Comparison of ENCODE assay signal across 1 cellular context in the genomic region with DNA sequence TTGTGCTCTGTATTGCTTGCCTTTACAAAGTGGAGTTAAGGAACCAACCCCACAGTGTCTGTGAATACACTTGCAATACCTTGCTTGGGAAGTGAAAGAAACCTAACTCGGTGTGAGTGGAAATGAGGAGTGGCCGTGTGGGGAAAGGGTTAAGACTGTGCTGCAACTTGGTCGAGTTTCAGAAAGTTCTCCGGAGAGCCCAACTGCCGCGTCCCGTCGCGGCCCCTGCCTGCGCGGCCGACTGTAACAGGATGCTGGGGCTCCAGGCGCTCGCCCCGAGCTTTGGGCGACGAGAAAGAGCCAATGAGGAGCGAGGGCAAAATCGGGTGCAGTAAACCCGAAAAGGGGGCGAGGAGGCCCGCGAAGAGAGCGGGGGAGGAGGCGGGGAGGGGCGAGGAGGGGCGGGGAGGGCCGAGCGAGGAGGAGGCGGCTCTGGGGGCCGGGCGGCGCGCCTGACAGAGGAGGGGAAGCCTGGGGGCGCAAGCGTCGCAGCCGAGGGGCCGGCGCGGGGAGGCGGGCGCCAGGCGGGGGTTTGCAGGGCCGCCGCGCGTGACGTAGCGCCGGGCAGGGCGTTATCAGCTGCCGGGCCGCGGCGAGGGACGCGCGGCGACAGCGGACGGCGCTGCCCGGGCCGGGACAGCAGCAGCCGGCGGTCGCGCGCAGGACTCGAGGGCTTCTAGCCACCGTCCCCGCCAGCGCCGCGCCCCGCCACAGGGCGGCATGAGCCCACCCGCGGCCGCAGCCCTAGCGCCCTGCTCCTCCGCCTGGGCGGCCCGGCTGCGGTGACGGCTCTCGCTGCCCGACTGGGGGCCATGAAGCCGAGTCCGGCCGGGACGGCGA.
TF ChIP-seq lines count a peak whose summit lies in the region.

A gene with protein sequence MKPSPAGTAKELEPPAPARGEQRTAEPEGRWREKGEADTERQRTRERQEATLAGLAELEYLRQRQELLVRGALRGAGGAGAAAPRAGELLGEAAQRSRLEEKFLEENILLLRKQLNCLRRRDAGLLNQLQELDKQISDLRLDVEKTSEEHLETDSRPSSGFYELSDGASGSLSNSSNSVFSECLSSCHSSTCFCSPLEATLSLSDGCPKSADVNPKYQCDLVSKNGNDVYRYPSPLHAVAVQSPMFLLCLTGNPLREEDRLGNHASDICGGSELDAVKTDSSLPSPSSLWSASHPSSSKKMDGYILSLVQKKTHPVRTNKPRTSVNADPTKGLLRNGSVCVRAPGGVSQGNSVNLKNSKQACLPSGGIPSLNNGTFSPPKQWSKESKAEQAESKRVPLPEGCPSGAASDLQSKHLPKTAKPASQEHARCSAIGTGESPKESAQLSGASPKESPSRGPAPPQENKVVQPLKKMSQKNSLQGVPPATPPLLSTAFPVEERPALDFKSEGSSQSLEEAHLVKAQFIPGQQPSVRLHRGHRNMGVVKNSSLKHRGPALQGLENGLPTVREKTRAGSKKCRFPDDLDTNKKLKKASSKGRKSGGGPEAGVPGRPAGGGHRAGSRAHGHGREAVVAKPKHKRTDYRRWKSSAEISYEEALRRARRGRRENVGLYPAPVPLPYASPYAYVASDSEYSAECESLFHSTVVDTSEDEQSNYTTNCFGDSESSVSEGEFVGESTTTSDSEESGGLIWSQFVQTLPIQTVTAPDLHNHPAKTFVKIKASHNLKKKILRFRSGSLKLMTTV (plus strand): TSS at position 572 of the 840 bp plus-strand sequence. CDS start 241 bp downstream, at position 813.

TF ChIP-seq in HEK293, 187 proteins besides CTCF, POLR2A, EP300 and RAD21 (continued from another document and continues in another):
- TF ChIP-seq ZBTB20 (tag by site-specific recombination; IDR thresholded peaks at IDR 0.05): peak; percentile 74
- TF ChIP-seq, protein P1, sequence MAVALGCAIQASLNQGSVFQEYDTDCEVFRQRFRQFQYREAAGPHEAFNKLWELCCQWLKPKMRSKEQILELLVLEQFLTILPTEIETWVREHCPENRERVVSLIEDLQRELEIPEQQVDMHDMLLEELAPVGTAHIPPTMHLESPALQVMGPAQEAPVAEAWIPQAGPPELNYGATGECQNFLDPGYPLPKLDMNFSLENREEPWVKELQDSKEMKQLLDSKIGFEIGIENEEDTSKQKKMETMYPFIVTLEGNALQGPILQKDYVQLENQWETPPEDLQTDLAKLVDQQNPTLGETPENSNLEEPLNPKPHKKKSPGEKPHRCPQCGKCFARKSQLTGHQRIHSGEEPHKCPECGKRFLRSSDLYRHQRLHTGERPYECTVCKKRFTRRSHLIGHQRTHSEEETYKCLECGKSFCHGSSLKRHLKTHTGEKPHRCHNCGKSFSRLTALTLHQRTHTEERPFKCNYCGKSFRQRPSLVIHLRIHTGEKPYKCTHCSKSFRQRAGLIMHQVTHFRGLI (tag by site-specific recombination; IDR thresholded peaks at IDR 0.05): peak; percentile 89
- TF ChIP-seq KLF16 (tag by site-specific recombination; IDR thresholded peaks at IDR 0.05): peak; percentile 52; the same call in 1 of the 2 replicates
- no peak for TF ChIP-seq ZNF140 (tag by site-specific recombination; IDR thresholded peaks at IDR 0.05)
- TF ChIP-seq ZNF366 (tag by site-specific recombination; conservative IDR thresholded peaks at IDR 0.05): peak; percentile 63
- TF ChIP-seq YY2 (tag by site-specific recombination; IDR thresholded peaks at IDR 0.05): no peak
- TF ChIP-seq TCF7L2 (IDR thresholded peaks at IDR 0.05; ENCODE audit: borderline replicate concordance, low read depth, low read length): no peak
- no peak for TF ChIP-seq ZNF677 (tag by site-specific recombination; IDR thresholded peaks at IDR 0.05)
- TF ChIP-seq ZEB2 (tag by site-specific recombination; IDR thresholded peaks at IDR 0.05): peak; percentile 83; the same call in 1 of the 2 replicates
- TF ChIP-seq ZNF350 (tag by site-specific recombination; IDR thresholded peaks at IDR 0.05): no peak
- TF ChIP-seq, protein P2, sequence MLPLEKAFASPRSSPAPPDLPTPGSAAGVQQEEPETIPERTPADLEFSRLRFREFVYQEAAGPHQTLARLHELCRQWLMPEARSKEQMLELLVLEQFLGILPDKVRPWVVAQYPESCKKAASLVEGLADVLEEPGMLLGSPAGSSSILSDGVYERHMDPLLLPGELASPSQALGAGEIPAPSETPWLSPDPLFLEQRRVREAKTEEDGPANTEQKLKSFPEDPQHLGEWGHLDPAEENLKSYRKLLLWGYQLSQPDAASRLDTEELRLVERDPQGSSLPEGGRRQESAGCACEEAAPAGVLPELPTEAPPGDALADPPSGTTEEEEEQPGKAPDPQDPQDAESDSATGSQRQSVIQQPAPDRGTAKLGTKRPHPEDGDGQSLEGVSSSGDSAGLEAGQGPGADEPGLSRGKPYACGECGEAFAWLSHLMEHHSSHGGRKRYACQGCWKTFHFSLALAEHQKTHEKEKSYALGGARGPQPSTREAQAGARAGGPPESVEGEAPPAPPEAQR (tag by site-specific recombination; IDR thresholded peaks at IDR 0.05): no peak
- TF ChIP-seq, protein P3, sequence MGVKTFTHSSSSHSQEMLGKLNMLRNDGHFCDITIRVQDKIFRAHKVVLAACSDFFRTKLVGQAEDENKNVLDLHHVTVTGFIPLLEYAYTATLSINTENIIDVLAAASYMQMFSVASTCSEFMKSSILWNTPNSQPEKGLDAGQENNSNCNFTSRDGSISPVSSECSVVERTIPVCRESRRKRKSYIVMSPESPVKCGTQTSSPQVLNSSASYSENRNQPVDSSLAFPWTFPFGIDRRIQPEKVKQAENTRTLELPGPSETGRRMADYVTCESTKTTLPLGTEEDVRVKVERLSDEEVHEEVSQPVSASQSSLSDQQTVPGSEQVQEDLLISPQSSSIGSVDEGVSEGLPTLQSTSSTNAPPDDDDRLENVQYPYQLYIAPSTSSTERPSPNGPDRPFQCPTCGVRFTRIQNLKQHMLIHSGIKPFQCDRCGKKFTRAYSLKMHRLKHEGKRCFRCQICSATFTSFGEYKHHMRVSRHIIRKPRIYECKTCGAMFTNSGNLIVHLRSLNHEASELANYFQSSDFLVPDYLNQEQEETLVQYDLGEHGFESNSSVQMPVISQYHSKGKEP (tag by site-specific recombination; IDR thresholded peaks at IDR 0.05): 0 out of 2 replicates have a peak, but pooled peaks have one; percentile 13
- TF ChIP-seq ZBTB1 (tag by site-specific recombination; IDR thresholded peaks at IDR 0.05): no peak
- no peak for TF ChIP-seq GFI1B (tag by site-specific recombination; IDR thresholded peaks at IDR 0.05)
- no peak for TF ChIP-seq ZNF175 (tag by site-specific recombination; IDR thresholded peaks at IDR 0.05)
- TF ChIP-seq ZBTB17 (tag by site-specific recombination; IDR thresholded peaks at IDR 0.05): peak; percentile 79
- TF ChIP-seq ZNF610 (tag by site-specific recombination; IDR thresholded peaks at IDR 0.05; ENCODE audit: borderline replicate concordance): peak; percentile 42; the same call in 1 of the 2 replicates
- TF ChIP-seq ZNF776 (tag by site-specific recombination; IDR thresholded peaks at IDR 0.05; ENCODE audit: borderline replicate concordance): no peak
- TF ChIP-seq ZNF274 (IDR thresholded peaks at IDR 0.05; ENCODE audit: low read length): no peak
- TF ChIP-seq ZNF274 (tag by site-specific recombination; IDR thresholded peaks at IDR 0.05; ENCODE audit: borderline replicate concordance): no peak
- no peak for TF ChIP-seq ZNF221 (tag by site-specific recombination; IDR thresholded peaks at IDR 0.05; ENCODE audit: borderline replicate concordance)
- TF ChIP-seq, protein P4, sequence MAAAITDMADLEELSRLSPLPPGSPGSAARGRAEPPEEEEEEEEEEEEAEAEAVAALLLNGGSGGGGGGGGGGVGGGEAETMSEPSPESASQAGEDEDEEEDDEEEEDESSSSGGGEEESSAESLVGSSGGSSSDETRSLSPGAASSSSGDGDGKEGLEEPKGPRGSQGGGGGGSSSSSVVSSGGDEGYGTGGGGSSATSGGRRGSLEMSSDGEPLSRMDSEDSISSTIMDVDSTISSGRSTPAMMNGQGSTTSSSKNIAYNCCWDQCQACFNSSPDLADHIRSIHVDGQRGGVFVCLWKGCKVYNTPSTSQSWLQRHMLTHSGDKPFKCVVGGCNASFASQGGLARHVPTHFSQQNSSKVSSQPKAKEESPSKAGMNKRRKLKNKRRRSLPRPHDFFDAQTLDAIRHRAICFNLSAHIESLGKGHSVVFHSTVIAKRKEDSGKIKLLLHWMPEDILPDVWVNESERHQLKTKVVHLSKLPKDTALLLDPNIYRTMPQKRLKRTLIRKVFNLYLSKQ (tag by site-specific recombination; IDR thresholded peaks at IDR 0.05; ENCODE audit: borderline replicate concordance): no peak
- TF ChIP-seq SCRT1 (tag by site-specific recombination; IDR thresholded peaks at IDR 0.05; ENCODE audit: borderline replicate concordance): no peak
- no peak for TF ChIP-seq ZNF473 (tag by site-specific recombination; IDR thresholded peaks at IDR 0.05)
- TF ChIP-seq ZNF791 (tag by site-specific recombination; IDR thresholded peaks at IDR 0.05): no peak
- peak; percentile 57; the same call in 1 of the 2 replicates for TF ChIP-seq ZNF324 (tag by site-specific recombination; IDR thresholded peaks at IDR 0.05)
- no peak for TF ChIP-seq ZNF514 (tag by site-specific recombination; IDR thresholded peaks at IDR 0.05)
- no peak for TF ChIP-seq ZNF423 (tag by site-specific recombination; IDR thresholded peaks at IDR 0.05)
- TF ChIP-seq SCRT2 (tag by site-specific recombination; IDR thresholded peaks at IDR 0.05): no peak
- TF ChIP-seq ZNF561 (tag by site-specific recombination; IDR thresholded peaks at IDR 0.05; ENCODE audit: borderline replicate concordance): no peak
- 0 out of 2 replicates have a peak, but pooled peaks have one; percentile 24 for TF ChIP-seq ZBTB48 (tag by site-specific recombination; IDR thresholded peaks at IDR 0.05)
- TF ChIP-seq, protein P5, sequence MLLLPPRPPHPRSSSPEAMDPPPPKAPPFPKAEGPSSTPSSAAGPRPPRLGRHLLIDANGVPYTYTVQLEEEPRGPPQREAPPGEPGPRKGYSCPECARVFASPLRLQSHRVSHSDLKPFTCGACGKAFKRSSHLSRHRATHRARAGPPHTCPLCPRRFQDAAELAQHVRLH (tag by site-specific recombination; IDR thresholded peaks at IDR 0.05): peak; percentile 70; the same call in 1 of the 2 replicates
- TF ChIP-seq HOXD13 (CRISPR knock-in tag; IDR thresholded peaks at IDR 0.05; ENCODE audit: borderline replicate concordance): no peak
- no peak for TF ChIP-seq ZNF354C (tag by site-specific recombination; IDR thresholded peaks at IDR 0.05; ENCODE audit: borderline replicate concordance, low read depth)
- no peak for TF ChIP-seq ZNF549 (tag by site-specific recombination; IDR thresholded peaks at IDR 0.05)
- TF ChIP-seq ZNF112 (tag by site-specific recombination; IDR thresholded peaks at IDR 0.05): no peak
- TF ChIP-seq, protein P6, sequence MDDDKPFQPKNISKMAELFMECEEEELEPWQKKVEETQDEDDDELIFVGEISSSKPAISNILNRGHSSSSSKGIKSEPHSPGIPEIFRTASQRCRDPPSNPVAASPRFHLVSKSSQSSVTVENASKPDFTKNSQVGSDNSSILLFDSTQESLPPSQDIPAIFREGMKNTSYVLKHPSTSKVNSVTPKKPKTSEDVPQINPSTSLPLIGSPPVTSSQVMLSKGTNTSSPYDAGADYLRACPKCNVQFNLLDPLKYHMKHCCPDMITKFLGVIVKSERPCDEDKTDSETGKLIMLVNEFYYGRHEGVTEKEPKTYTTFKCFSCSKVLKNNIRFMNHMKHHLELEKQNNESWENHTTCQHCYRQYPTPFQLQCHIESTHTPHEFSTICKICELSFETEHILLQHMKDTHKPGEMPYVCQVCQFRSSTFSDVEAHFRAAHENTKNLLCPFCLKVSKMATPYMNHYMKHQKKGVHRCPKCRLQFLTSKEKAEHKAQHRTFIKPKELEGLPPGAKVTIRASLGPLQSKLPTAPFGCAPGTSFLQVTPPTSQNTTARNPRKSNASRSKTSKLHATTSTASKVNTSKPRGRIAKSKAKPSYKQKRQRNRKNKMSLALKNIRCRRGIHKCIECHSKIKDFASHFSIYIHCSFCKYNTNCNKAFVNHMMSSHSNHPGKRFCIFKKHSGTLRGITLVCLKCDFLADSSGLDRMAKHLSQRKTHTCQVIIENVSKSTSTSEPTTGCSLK (tag by site-specific recombination; IDR thresholded peaks at IDR 0.05): no peak
- TF ChIP-seq EGR2 (tag by site-specific recombination; IDR thresholded peaks at IDR 0.05; ENCODE audit: low read depth): no peak
- TF ChIP-seq ZNF211 (tag by site-specific recombination; IDR thresholded peaks at IDR 0.05; ENCODE audit: low read depth): no peak
- no peak for TF ChIP-seq BCL11A (tag by site-specific recombination; IDR thresholded peaks at IDR 0.05; ENCODE audit: low read depth)
- TF ChIP-seq, protein P7, sequence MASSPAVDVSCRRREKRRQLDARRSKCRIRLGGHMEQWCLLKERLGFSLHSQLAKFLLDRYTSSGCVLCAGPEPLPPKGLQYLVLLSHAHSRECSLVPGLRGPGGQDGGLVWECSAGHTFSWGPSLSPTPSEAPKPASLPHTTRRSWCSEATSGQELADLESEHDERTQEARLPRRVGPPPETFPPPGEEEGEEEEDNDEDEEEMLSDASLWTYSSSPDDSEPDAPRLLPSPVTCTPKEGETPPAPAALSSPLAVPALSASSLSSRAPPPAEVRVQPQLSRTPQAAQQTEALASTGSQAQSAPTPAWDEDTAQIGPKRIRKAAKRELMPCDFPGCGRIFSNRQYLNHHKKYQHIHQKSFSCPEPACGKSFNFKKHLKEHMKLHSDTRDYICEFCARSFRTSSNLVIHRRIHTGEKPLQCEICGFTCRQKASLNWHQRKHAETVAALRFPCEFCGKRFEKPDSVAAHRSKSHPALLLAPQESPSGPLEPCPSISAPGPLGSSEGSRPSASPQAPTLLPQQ (tag by site-specific recombination; IDR thresholded peaks at IDR 0.05): peak; percentile 80
- TF ChIP-seq, protein P8, sequence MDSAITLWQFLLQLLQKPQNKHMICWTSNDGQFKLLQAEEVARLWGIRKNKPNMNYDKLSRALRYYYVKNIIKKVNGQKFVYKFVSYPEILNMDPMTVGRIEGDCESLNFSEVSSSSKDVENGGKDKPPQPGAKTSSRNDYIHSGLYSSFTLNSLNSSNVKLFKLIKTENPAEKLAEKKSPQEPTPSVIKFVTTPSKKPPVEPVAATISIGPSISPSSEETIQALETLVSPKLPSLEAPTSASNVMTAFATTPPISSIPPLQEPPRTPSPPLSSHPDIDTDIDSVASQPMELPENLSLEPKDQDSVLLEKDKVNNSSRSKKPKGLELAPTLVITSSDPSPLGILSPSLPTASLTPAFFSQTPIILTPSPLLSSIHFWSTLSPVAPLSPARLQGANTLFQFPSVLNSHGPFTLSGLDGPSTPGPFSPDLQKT (IDR thresholded peaks at IDR 0.05; ENCODE audit: borderline replicate concordance, low read depth, low read length): no peak
- TF ChIP-seq, protein P9, sequence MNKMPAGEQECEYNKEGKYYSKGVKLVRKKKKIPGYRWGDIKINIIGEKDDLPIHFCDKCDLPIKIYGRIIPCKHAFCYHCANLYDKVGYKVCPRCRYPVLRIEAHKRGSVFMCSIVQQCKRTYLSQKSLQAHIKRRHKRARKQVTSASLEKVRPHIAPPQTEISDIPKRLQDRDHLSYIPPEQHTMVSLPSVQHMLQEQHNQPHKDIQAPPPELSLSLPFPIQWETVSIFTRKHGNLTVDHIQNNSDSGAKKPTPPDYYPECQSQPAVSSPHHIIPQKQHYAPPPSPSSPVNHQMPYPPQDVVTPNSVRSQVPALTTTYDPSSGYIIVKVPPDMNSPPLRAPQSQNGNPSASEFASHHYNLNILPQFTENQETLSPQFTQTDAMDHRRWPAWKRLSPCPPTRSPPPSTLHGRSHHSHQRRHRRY (tag by site-specific recombination; IDR thresholded peaks at IDR 0.05): no peak
- TF ChIP-seq FEZF1 (tag by site-specific recombination; IDR thresholded peaks at IDR 0.05): no peak
- TF ChIP-seq ZNF596 (tag by site-specific recombination; IDR thresholded peaks at IDR 0.05): no peak
- no peak for TF ChIP-seq ZNF768 (tag by site-specific recombination; IDR thresholded peaks at IDR 0.05)
- no peak for TF ChIP-seq ZNF624 (tag by site-specific recombination; IDR thresholded peaks at IDR 0.05)
- no peak for TF ChIP-seq ZNF37A (tag by site-specific recombination; IDR thresholded peaks at IDR 0.05)
- peak; percentile 52; the same call in 1 of the 2 replicates for TF ChIP-seq KLF9 (tag by site-specific recombination; IDR thresholded peaks at IDR 0.05; ENCODE audit: low read depth)
